In the genomic region with DNA sequence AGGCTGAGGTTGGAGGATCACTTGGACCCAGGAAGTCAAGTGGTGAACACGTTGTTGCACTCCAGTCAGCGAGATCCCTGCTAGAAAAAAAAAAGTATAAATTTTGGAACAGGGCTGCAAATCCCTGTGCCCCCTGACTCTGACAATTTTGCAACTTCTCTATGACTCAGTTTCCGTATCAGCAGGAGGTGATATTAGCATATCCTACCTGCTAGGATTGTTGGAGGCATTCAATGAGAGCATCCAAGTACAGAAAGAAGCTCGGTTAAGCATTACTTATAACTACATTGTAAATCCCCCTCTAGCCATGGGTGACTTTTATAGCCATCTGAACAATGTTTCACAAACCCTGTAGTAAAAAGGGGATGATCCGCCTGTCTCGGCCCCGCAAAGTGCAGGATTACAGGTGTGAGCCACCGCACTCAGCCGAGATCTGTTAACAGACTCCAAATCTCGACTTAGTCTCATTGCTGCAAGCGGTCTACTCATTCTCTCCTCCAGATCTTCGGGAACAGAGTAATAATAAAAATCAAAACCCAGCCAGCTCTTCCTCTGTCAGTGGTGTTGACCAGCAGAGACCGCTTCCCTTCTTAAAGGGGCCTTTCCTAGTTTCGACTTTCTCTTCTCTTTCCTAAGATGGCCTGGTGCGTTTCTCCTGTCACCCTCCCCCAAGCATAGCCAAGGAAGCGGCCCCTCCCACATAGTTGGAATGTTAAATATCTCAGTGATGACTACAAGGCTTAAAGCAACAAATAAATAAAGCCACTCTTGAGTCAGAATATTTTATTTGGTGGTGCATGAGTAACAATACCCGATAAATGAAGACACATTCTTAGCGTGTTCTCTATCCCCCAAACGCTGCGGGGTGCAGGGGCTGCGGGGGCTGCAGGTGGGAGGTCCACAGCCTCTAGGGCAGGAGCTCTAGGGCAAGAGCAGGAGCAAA, we compare ENCODE assay signal across 8 cellular contexts. TPM values are rescaled to one million over a fixed set of nuclear protein-coding genes. Genes with fewer than 3 reads are reported as not detected.
DNase-seq lines count a peak whose midpoint lies in the region; ATAC-seq and TF ChIP-seq lines count a peak whose summit lies in the region.

No MANE protein-coding gene starts in this region.

- H3K27me3 Mint-ChIP-seq in naive thymus-derived CD8-positive, alpha-beta T cell, result no peaks in the 10 kb centered on the region

- H3K4me3 Mint-ChIP-seq in naive thymus-derived CD8-positive, alpha-beta T cell, result peak overlapping the region in 8 of 10 donors; percentile 13 to 89 (median 82)

- DNase-seq in GM23248 (peak; percentile 98), RWPE2 (ENCODE audit: low spot score) (peak; percentile 84), epithelial cell of proximal tubule (ENCODE audit: low read depth) (peak; percentile 84), NCI-H146 treated with DMSO at 0.1 percent for 48 hours (lab: John Stamatoyannopoulos, UW; ENCODE audit: unreplicated experiment) (no peak)
- DNase-seq in naive thymus-derived CD8-positive, alpha-beta T cell, result no peak

- POLR2A ChIA-PET in naive thymus-derived CD8-positive, alpha-beta T cell (lab: Charles Lee), result interaction anchor here (0.6 to 4.9 kb wide), 7 partner anchors 11 to 83 kb away, joined by 3 to 78 read pairs (median 8); a partner anchor contains a TSS

- H3F3A ChIP-seq in GM23248 (ENCODE audit: insufficient read depth), result peaks cover 37% of the 10 kb centered on the region

- no peaks in the 10 kb centered on the region for H3K9me3 Mint-ChIP-seq in naive thymus-derived CD8-positive, alpha-beta T cell

- ATAC-seq in RWPE2 (ENCODE audit: low read depth) (peak; percentile 65), GM18517 (IDR thresholded peaks at IDR 0.05; ENCODE audit: unreplicated experiment) (no peak), HG03442 (IDR thresholded peaks at IDR 0.05; ENCODE audit: unreplicated experiment) (no peak), GM18511 (IDR thresholded peaks at IDR 0.05; ENCODE audit: unreplicated experiment) (no peak)
- no peak for ATAC-seq in naive thymus-derived CD8-positive, alpha-beta T cell

- H3K27ac Mint-ChIP-seq in naive thymus-derived CD8-positive, alpha-beta T cell, result peak overlapping the region in 5 of 10 donors; percentile 10 to 61 (median 41)

- peak overlapping the region; percentile 82 for H2AFZ ChIP-seq in GM23248

- H3K4me3 ChIP-seq in GM23248 (peak overlapping the region; percentile 79), RWPE2 (ENCODE audit: severe bottlenecking) (peak overlapping the region; percentile 15), epithelial cell of proximal tubule (ENCODE audit: low read depth, low read length) (peak overlapping the region; percentile 43)

- H3K36me3 ChIP-seq in GM23248 (ENCODE audit: low read depth) (no peaks in the 10 kb centered on the region), RWPE2 (ENCODE audit: low read depth) (no peaks in the 10 kb centered on the region)

- H3K27me3 ChIP-seq in GM23248 (replicated peaks; ENCODE audit: insufficient read depth) (no peaks in the 10 kb centered on the region), RWPE2 (ENCODE audit: insufficient read depth, poor library complexity, severe bottlenecking) (no peaks in the 10 kb centered on the region)

- 4% methylated on average over 21 of the region's 21 CpGs for WGBS in GM23248 (ENCODE audit: low coverage in 1 of 2, low lambda C conversion rate in 2 of 2, missing lambda C conversion rate in 2 of 2), 2 experiments

- H3K79me2 ChIP-seq in GM23248 (ENCODE audit: insufficient read depth), result no peaks in the 10 kb centered on the region

- H3K27ac ChIP-seq in GM23248 (peak overlapping the region; percentile 75), RWPE2 (ENCODE audit: poor library complexity, severe bottlenecking) (peak overlapping the region; percentile 94)

- H3K9me3 ChIP-seq in GM23248 (ENCODE audit: low read depth) (no peaks in the 10 kb centered on the region), RWPE2 (ENCODE audit: severe bottlenecking) (no peaks in the 10 kb centered on the region)

- H3K4me2 ChIP-seq in GM23248 (ENCODE audit: unreplicated experiment), result peak overlapping the region; percentile 89

- H3K9me2 ChIP-seq in GM23248 (ENCODE audit: insufficient read depth), result no peaks in the 10 kb centered on the region

- H3K9ac ChIP-seq in GM23248, result peak overlapping the region; percentile 82

- no peaks in the 10 kb centered on the region for H3K36me3 Mint-ChIP-seq in naive thymus-derived CD8-positive, alpha-beta T cell

- H3K4me1 Mint-ChIP-seq in naive thymus-derived CD8-positive, alpha-beta T cell, result peaks cover 8 to 27% (median 20%) of the 10 kb centered on the region in 4 donors

- no peak for TF ChIP-seq CTCF in RWPE2 (IDR thresholded peaks at IDR 0.05; ENCODE audit: poor library complexity, severe bottlenecking)
- TF ChIP-seq CTCF in epithelial cell of proximal tubule (conservative IDR thresholded peaks at IDR 0.05; ENCODE audit: low read depth, low read length), result no peak

- H3K4me1 ChIP-seq in GM23248 (ENCODE audit: insufficient read depth) (peaks cover 15% of the 10 kb centered on the region; the same call in 1 of the 2 replicates), RWPE2 (ENCODE audit: insufficient read depth, poor library complexity, severe bottlenecking) (peaks cover 4% of the 10 kb centered on the region)

- H4K20me1 ChIP-seq in GM23248 (ENCODE audit: insufficient read depth), result no peaks in the 10 kb centered on the region

- in situ Hi-C loops in GM23248 (cut with MboI), result no loop called here

RNA-seq across cellular contexts. Expression of a gene that starts 10.3 kb away (rescaled TPM):
- total RNA-seq in GM23248 (2014; rRNA removed; shearing (Covaris generic)), result 0.86 and 3.8 TPM in 2 replicates
- polyA plus RNA-seq in GM23248 (2016; fragmentation: Nextera tagmentation; extraction: Ambion mirVana), result 0.81 and 1.1 TPM in 2 replicates
- total RNA-seq in epithelial cell of proximal tubule, result 2.1 and 2.7 TPM in 2 replicates
- total RNA-seq in naive thymus-derived CD8-positive, alpha-beta T cell, result 10 to 100 TPM; 32.7 to 35.5 TPM
- polyA plus RNA-seq in naive thymus-derived CD8-positive, alpha-beta T cell, result 1 to 10 TPM in 1 of 3 donors, under 1 TPM in 2; 0.23 to 1.4 (median 0.50) TPM

RNA-seq across cellular contexts. Expression of a gene that starts 25.7 kb away (rescaled TPM):
- not detected in 2 replicates for total RNA-seq in GM23248 (2014; rRNA removed; shearing (Covaris generic))
- 0.11 and 0.15 TPM in 2 replicates for polyA plus RNA-seq in GM23248 (2016; fragmentation: Nextera tagmentation; extraction: Ambion mirVana)
- not detected in 2 replicates for total RNA-seq in epithelial cell of proximal tubule
- under 1 TPM; 0.85 to 0.86 TPM for total RNA-seq in naive thymus-derived CD8-positive, alpha-beta T cell
- under 1 TPM in 1 of 3 donors, not detected in 2; 0.27 TPM for polyA plus RNA-seq in naive thymus-derived CD8-positive, alpha-beta T cell

Comparison
In these comparisons a context has a peak if more than half of its experiments do, and no peak if none do; other contexts are left out.
1. DNase-seq: peak in GM23248 (single experiment), RWPE2 (single experiment) and epithelial cell of proximal tubule (single experiment); none in naive thymus-derived CD8-positive, alpha-beta T cell (0 of 10) and NCI-H146 treated with DMSO at 0.1 percent for 48 hours (single experiment).
2. H3K4me3 ChIP-seq: peak in every context shown above with its lines; median percentile 79 in GM23248; 43 in epithelial cell of proximal tubule; 15 in RWPE2.